In genomic region chr17:2398655-2399571, GRCh38 we compare ENCODE assay signal across 8 cellular contexts. TPM values are rescaled to one million over a fixed set of nuclear protein-coding genes. Genes with fewer than 3 reads are reported as not detected.
A peak's percentile ranks its signal among the peaks of the same experiment; 100 is the strongest.
DNase-seq lines count a peak whose midpoint lies in the region; ATAC-seq and TF ChIP-seq lines count a peak whose summit lies in the region.

No MANE protein-coding gene starts in this region.

- intact Hi-C loops in vagina (cut with DNase I): loop anchor here (10.0 kb wide), 1 partner anchor 344 kb away; the partner anchor contains the start of gene HIC1

- H3K4me1 ChIP-seq in foreskin keratinocyte (no peaks in the 10 kb centered on the region), neutrophil (ENCODE audit: control insufficient read depth in 1 of 2, insufficient read depth in 1 of 2, low read depth in 1 of 2, low read length in 1 of 2) (peaks cover 78 to 87% of the 10 kb centered on the region in 2 experiments), vagina (peaks cover 67% of the 10 kb centered on the region)

- H3K27me3 ChIP-seq in foreskin keratinocyte (no peaks in the 10 kb centered on the region), neutrophil (no peaks in the 10 kb centered on the region), vagina (no peaks in the 10 kb centered on the region)

- H3K27ac ChIP-seq in foreskin keratinocyte (peak overlapping the region; percentile 96), neutrophil (peak overlapping the region; percentile 100), vagina (peak overlapping the region; percentile 99)

- H3K9me3 ChIP-seq in neutrophil (no peaks in the 10 kb centered on the region), vagina (no peaks in the 10 kb centered on the region)

- TF ChIP-seq CTCF in foreskin keratinocyte (conservative IDR thresholded peaks at IDR 0.05) (no peak), neutrophil (IDR thresholded peaks at IDR 0.05) (no peak), vagina (IDR thresholded peaks at IDR 0.05) (no peak)

- ATAC-seq in foreskin keratinocyte: peak; percentile 8
- ATAC-seq in GM21529 (IDR thresholded peaks at IDR 0.05; ENCODE audit: unreplicated experiment): no peak

- peak in 1 of 2 donors; percentile 16 for TF ChIP-seq POLR2A in vagina (IDR thresholded peaks at IDR 0.05)

- H3K36me3 ChIP-seq in neutrophil (no peaks in the 10 kb centered on the region), vagina (peaks cover 0 to 3% of the 10 kb centered on the region in 2 donors)

- DNase-seq in AG08396 (ENCODE audit: low spot score) (peak; percentile 59), HK-2 (ENCODE audit: unreplicated experiment) (peak; percentile 64), SHP77 (lab: John Stamatoyannopoulos, UW) (peak; percentile 77 to 85), foreskin keratinocyte (peak in 1 of 2 donors; percentile 84), vagina (ENCODE audit: extremely low spot score in 2 of 2) (no peak)
- DNase-seq in activated naive CD4-positive, alpha-beta T cell treated with Interleukin-2 at 50 U/mL for 16 hours: peak; percentile 63

- H3K4me3 ChIP-seq in neutrophil (ENCODE audit: low read depth in 1 of 2, low read length in 1 of 2) (peak overlapping the region; percentile 69 to 95), vagina (peak overlapping the region; percentile 78 to 97)

RNA-seq across cellular contexts. Expression of gene MNT, which starts 1.9 kb away (rescaled TPM):
- total RNA-seq in foreskin keratinocyte: 5.3 and 5.9 TPM in 2 replicates
- 4.5 and 4.7 TPM in 2 replicates for polyA plus RNA-seq in foreskin keratinocyte
- total RNA-seq in vagina: 28.5 TPM

Comparison
In these comparisons a context has a peak if more than half of its experiments do, and no peak if none do; other contexts are left out.
1. DNase-seq: peak in AG08396 (single experiment), HK-2 (single experiment), SHP77 (2 of 2) and activated naive CD4-positive, alpha-beta T cell treated with Interleukin-2 at 50 U/mL for 16 hours (single experiment); none in vagina (0 of 2).
2. Peak in every context shown above with its lines, with median percentiles within 50 percentile points of each other: H3K27ac ChIP-seq.